ENCODE assay signal across 8 cellular contexts in genomic region chr9:107489687-107490605, GRCh38.
DNase-seq lines count a peak whose midpoint lies in the region; ATAC-seq and FAIRE-seq lines count a peak whose summit lies in the region.

TSS of gene KLF4 (minus strand) at chr9:107489769. CDS start at chr9:107489172, 597 bp downstream.

- peak within 1 kb of the TSS; percentile 73 for H3K4me3 Mint-ChIP-seq in memory B cell

- H3K4me1 Mint-ChIP-seq in memory B cell: peaks cover 9% of the 10 kb centered on the region

- FAIRE-seq in GM19239 (lab: Jason Lieb, UNC): peak; percentile 4

- peak; percentile 72 for ATAC-seq in HG03432 (IDR thresholded peaks at IDR 0.05; ENCODE audit: unreplicated experiment)
- peak; percentile 72 for ATAC-seq in memory B cell (ENCODE audit: low read depth)

- H3K9me3 ChIP-seq in endocrine pancreas (ENCODE audit: control insufficient read depth, low read length): no peaks in the 10 kb centered on the region

- DNase-seq in AG08396 (ENCODE audit: low spot score) (peak; percentile 97), GM19239 (ENCODE audit: insufficient read length, low spot score) (peak; percentile 81), NCI-H526 treated with DMSO at 0.1 percent for 48 hours (lab: John Stamatoyannopoulos, UW) (peak; percentile 80), memory B cell (ENCODE audit: low spot score in 2 of 2) (peak; percentile 52 to 62)
- peak; percentile 16 to 27 for DNase-seq in activated CD8-positive, alpha-beta memory T cell treated with anti-CD3 and anti-CD28 coated beads for 4 hours (ENCODE audit: low read depth in 2 of 2)
- DNase-seq in stimulated activated CD4-positive, alpha-beta T cell treated with anti-CD3 and anti-CD28 coated beads, TNF-alpha, amount 100 ng/mL, for 1 hour (ENCODE audit: low read depth in 3 of 3, low spot score in 1 of 3): peak; percentile 1 to 34 (median 16)

- H3K36me3 ChIP-seq in endocrine pancreas (ENCODE audit: control insufficient read depth, insufficient read depth, low read length): no peaks in the 10 kb centered on the region

- H3K4me3 ChIP-seq in endocrine pancreas (ENCODE audit: control insufficient read depth, insufficient read depth, low read length): peak within 1 kb of the TSS; percentile 61

- H3K27me3 Mint-ChIP-seq in memory B cell: peaks cover 22% of the 10 kb centered on the region

- H3K9me3 Mint-ChIP-seq in memory B cell: no peaks in the 10 kb centered on the region

- peak within 1 kb of the TSS; percentile 89 for H3K27ac Mint-ChIP-seq in memory B cell

- H3K4me1 ChIP-seq in endocrine pancreas (ENCODE audit: control insufficient read depth, insufficient read depth, low read length): no peaks in the 10 kb centered on the region

- H3K9ac ChIP-seq in endocrine pancreas (ENCODE audit: control insufficient read depth, insufficient read depth, low read length): peak within 1 kb of the TSS; percentile 66

- H3K27me3 ChIP-seq in endocrine pancreas (ENCODE audit: control insufficient read depth, insufficient read depth, low read length): peaks cover 13% of the 10 kb centered on the region

- H3K36me3 Mint-ChIP-seq in memory B cell: no peaks in the 10 kb centered on the region

Comparison
In these comparisons a context has a peak if more than half of its experiments do, and no peak if none do; other contexts are left out.
1. Peak in every context shown above with its lines: DNase-seq, ATAC-seq and H3K4me3 ChIP-seq.
2. DNase-seq: peak in every context shown above with its lines; median percentile 97 in AG08396; 81 in GM19239; 80 in NCI-H526 treated with DMSO at 0.1 percent for 48 hours; 57 in memory B cell; 22 in activated CD8-positive, alpha-beta memory T cell treated with anti-CD3 and anti-CD28 coated beads for 4 hours; 16 in stimulated activated CD4-positive, alpha-beta T cell treated with anti-CD3 and anti-CD28 coated beads, TNF-alpha, amount 100 ng/mL, for 1 hour.